In the genomic region with DNA sequence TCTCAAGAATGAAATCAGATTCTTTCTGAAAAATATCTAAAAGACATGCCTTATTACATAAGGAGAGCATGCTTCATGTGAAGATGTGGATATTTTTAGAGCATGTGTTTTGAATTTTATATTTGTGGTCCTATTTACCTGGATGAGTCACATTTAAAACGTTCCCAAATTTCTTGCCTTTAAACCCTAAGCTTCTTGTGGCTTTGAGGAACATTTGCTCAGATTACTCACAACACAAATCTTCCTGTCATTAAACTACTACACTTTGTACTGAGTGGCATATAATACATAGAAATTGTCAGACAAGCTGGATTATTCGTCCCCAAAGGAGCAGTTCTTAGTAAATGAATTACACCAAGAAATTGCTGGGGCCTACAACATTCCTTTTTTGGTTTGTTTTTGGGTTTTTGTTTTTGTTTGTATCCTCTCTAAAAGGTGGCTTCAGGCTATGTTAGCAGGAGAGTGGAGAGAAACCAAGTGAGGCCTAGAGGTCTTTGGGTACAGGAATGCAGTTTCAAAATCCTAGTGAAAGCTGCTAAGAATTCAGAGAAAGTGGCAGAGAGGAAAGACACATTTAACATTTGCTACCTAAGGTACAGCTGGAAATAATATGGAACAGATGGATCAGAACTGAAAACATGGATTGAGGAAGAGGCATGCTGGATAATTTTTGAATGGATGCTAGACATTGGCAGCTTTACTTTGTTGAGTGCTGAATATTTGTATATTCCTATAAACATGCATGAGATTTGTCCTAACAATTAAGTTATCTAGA, we compare ENCODE assay signal across 1 cellular context.
TF ChIP-seq lines count a peak whose summit lies in the region.

No MANE protein-coding gene starts in this region.

TF ChIP-seq in HCT116, 20 proteins besides CTCF, POLR2A, EP300 and RAD21 (continued from another document):
- TF ChIP-seq ELF1 (IDR thresholded peaks at IDR 0.05; ENCODE audit: borderline replicate concordance, low read depth) (no peak), EGR1 (IDR thresholded peaks at IDR 0.05; ENCODE audit: low read depth) (no peak), CBX3 (IDR thresholded peaks at IDR 0.05; ENCODE audit: low read depth) (no peak), ZFX (IDR thresholded peaks at IDR 0.05) (no peak), SRF (IDR thresholded peaks at IDR 0.05; ENCODE audit: low read depth) (no peak), ZNF274 (IDR thresholded peaks at IDR 0.05; ENCODE audit: low read depth, low read length) (no peak), TCF7L2 (IDR thresholded peaks at IDR 0.05; ENCODE audit: borderline replicate concordance, extremely low read depth, insufficient read depth, insufficient read length) (no peak)
- TF ChIP-seq, protein P1, sequence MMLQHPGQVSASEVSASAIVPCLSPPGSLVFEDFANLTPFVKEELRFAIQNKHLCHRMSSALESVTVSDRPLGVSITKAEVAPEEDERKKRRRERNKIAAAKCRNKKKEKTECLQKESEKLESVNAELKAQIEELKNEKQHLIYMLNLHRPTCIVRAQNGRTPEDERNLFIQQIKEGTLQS (IDR thresholded peaks at IDR 0.05) = no peak
- TF ChIP-seq, protein P2, sequence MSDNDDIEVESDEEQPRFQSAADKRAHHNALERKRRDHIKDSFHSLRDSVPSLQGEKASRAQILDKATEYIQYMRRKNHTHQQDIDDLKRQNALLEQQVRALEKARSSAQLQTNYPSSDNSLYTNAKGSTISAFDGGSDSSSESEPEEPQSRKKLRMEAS (IDR thresholded peaks at IDR 0.05) = no peak
- TF ChIP-seq, protein P3, sequence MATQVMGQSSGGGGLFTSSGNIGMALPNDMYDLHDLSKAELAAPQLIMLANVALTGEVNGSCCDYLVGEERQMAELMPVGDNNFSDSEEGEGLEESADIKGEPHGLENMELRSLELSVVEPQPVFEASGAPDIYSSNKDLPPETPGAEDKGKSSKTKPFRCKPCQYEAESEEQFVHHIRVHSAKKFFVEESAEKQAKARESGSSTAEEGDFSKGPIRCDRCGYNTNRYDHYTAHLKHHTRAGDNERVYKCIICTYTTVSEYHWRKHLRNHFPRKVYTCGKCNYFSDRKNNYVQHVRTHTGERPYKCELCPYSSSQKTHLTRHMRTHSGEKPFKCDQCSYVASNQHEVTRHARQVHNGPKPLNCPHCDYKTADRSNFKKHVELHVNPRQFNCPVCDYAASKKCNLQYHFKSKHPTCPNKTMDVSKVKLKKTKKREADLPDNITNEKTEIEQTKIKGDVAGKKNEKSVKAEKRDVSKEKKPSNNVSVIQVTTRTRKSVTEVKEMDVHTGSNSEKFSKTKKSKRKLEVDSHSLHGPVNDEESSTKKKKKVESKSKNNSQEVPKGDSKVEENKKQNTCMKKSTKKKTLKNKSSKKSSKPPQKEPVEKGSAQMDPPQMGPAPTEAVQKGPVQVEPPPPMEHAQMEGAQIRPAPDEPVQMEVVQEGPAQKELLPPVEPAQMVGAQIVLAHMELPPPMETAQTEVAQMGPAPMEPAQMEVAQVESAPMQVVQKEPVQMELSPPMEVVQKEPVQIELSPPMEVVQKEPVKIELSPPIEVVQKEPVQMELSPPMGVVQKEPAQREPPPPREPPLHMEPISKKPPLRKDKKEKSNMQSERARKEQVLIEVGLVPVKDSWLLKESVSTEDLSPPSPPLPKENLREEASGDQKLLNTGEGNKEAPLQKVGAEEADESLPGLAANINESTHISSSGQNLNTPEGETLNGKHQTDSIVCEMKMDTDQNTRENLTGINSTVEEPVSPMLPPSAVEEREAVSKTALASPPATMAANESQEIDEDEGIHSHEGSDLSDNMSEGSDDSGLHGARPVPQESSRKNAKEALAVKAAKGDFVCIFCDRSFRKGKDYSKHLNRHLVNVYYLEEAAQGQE (IDR thresholded peaks at IDR 0.05; ENCODE audit: low read depth) = no peak
